ENCODE assay signal across 19 cellular contexts in the genomic region with DNA sequence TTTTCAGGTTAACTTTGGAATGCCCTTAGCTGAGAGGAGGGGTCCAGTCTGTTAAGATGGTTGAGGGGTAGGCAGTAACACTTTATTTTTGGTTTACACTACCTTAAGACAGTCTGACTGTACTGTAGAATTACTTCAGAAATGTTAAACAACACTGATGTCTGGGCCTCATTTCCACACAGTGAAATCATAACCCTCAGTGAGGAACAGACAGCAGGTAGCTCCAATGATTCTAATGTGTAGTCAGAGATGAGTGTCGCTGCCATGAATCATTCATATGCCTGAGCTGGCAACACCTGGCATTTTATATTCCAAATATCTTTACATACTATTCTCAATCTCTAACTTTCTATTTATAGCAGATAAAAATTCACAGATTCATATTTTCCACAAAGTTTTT. TPM values are rescaled to one million over a fixed set of nuclear protein-coding genes. Genes with fewer than 3 reads are reported as not detected.
A peak's percentile ranks its signal among the peaks of the same experiment; 100 is the strongest.
DNase-seq lines count a peak whose midpoint lies in the region; ATAC-seq and TF ChIP-seq lines count a peak whose summit lies in the region.
"Had no signal": no experiment of that assay in that cellular context is flagged by ENCODE, and none has a peak within 500 bp of the region (broad histone marks: within the 10 kb centered on the region; RNA-seq: fewer than 3 reads in every experiment).

No MANE protein-coding gene starts in this region.

- H3K4me3 Mint-ChIP-seq in activated naive CD4-positive, alpha-beta T cell treated with anti-CD3 and anti-CD28 coated beads, Interleukin-2, amount 10 ng/mL, durations not matched to agents 7 days and 5 days = no peak overlapping the region
- H3K4me3 Mint-ChIP-seq: CD8-positive, alpha-beta T cell; GM23338 had no signal

- H3K27ac ChIP-seq in VCaP = peak overlapping the region; percentile 12; the same call in 1 of the 2 replicates
- H3K27ac ChIP-seq in tibial artery = no peak overlapping the region
- H3K27ac ChIP-seq: SJCRH30 had no signal

- TF ChIP-seq CTCF in VCaP (conservative IDR thresholded peaks at IDR 0.05) (no peak), tibial artery (IDR thresholded peaks at IDR 0.05) (no peak)

- ATAC-seq in activated naive CD4-positive, alpha-beta T cell treated with anti-CD3 and anti-CD28 coated beads, Interleukin-2, amount 50 U/mL, for 72 hours = peak; percentile 56 to 88
- ATAC-seq: CD8-positive, alpha-beta T cell; GM23338 had no signal

- H3K4me1 Mint-ChIP-seq in activated naive CD4-positive, alpha-beta T cell treated with anti-CD3 and anti-CD28 coated beads, Interleukin-2, amount 10 ng/mL, durations not matched to agents 7 days and 5 days = no peaks in the 10 kb centered on the region

- H3K27me3 ChIP-seq in tibial artery = no peaks in the 10 kb centered on the region
- H3K27me3 ChIP-seq: SJCRH30 had no signal

- H3K4me1 ChIP-seq in tibial artery = peaks cover 0 to 5% (median 0%) of the 10 kb centered on the region in 4 donors
- H3K4me1 ChIP-seq: SJCRH30 had no signal

- no peaks in the 10 kb centered on the region for H3K36me3 ChIP-seq in tibial artery
- H3K36me3 ChIP-seq: SJCRH30 had no signal

- H3K9me3 ChIP-seq in tibial artery = no peaks in the 10 kb centered on the region
- H3K9me3 ChIP-seq: SJCRH30 had no signal

- DNase-seq in activated naive CD4-positive, alpha-beta T cell treated with anti-CD3 and anti-CD28 coated beads, Interleukin-2, amount 50 U/mL, for 72 hours (ENCODE audit: low spot score in 2 of 2) = no peak
- no peak for DNase-seq in activated naive CD4-positive, alpha-beta T cell treated with anti-CD3 and anti-CD28 coated beads, Interleukin-2, amount 10 ng/mL, durations not matched to agents 7 days and 5 days
- peak; percentile 13 for DNase-seq in HT1080 (ENCODE audit: low read depth)
- DNase-seq in kidney tubule cell (ENCODE audit: low spot score) = peak; percentile 76
- no peak for DNase-seq in midbrain (lab: John Stamatoyannopoulos, UW)
- no peak for DNase-seq in tibial artery
- DNase-seq: CD8-positive, alpha-beta T cell; DMS79 treated with DMSO at 0.1 percent for 48 hours; GDM1; KG1; NCI-H1092; NCI-H2107; NCI-H774; SJCRH30 had no signal

- CTCF ChIA-PET in activated naive CD4-positive, alpha-beta T cell treated with anti-CD3 and anti-CD28 coated beads, Interleukin-2, amount 10 ng/mL, durations not matched to agents 7 days and 5 days (lab: Charles Lee) = no interaction called here

- H3K4me3 ChIP-seq in tibial artery = no peak overlapping the region
- H3K4me3 ChIP-seq: GM23338, SJCRH30 had no signal

- no peak overlapping the region for H3K27ac Mint-ChIP-seq in activated naive CD4-positive, alpha-beta T cell treated with anti-CD3 and anti-CD28 coated beads, Interleukin-2, amount 50 U/mL, for 72 hours
- H3K27ac Mint-ChIP-seq in activated naive CD4-positive, alpha-beta T cell treated with anti-CD3 and anti-CD28 coated beads, Interleukin-2, amount 10 ng/mL, durations not matched to agents 7 days and 5 days = no peak overlapping the region
- H3K27ac Mint-ChIP-seq: CD8-positive, alpha-beta T cell; GM23338 had no signal

- H3K36me3 Mint-ChIP-seq in activated naive CD4-positive, alpha-beta T cell treated with anti-CD3 and anti-CD28 coated beads, Interleukin-2, amount 50 U/mL, for 72 hours = no peaks in the 10 kb centered on the region
- H3K36me3 Mint-ChIP-seq in activated naive CD4-positive, alpha-beta T cell treated with anti-CD3 and anti-CD28 coated beads, Interleukin-2, amount 10 ng/mL, durations not matched to agents 7 days and 5 days = no peaks in the 10 kb centered on the region
- H3K36me3 Mint-ChIP-seq: CD8-positive, alpha-beta T cell had no signal

- no peaks in the 10 kb centered on the region for H3K27me3 Mint-ChIP-seq in activated naive CD4-positive, alpha-beta T cell treated with anti-CD3 and anti-CD28 coated beads, Interleukin-2, amount 10 ng/mL, durations not matched to agents 7 days and 5 days

- intact Hi-C loops in tibial artery (cut with DNase I; ENCODE audit: low total_unique reads) = no loop called here

- H3K9me3 Mint-ChIP-seq in activated naive CD4-positive, alpha-beta T cell treated with anti-CD3 and anti-CD28 coated beads, Interleukin-2, amount 50 U/mL, for 72 hours = no peaks in the 10 kb centered on the region
- no peaks in the 10 kb centered on the region for H3K9me3 Mint-ChIP-seq in activated naive CD4-positive, alpha-beta T cell treated with anti-CD3 and anti-CD28 coated beads, Interleukin-2, amount 10 ng/mL, durations not matched to agents 7 days and 5 days
- H3K9me3 Mint-ChIP-seq: CD8-positive, alpha-beta T cell had no signal

RNA-seq across cellular contexts. Expression of a gene that starts 37.3 kb away (rescaled TPM):
- not detected for total RNA-seq in activated naive CD4-positive, alpha-beta T cell treated with anti-CD3 and anti-CD28 coated beads, Interleukin-2, amount 50 U/mL, for 72 hours
- total RNA-seq in HT1080 (2014; rRNA removed; shearing (Covaris generic)) = not detected in 2 replicates
- not detected in 2 replicates for polyA plus RNA-seq in HT1080 (2015; cell fraction: cytosol; rRNA removed)
- polyA plus RNA-seq in HT1080 (2015; cell fraction: nucleus; rRNA removed) = not detected in 2 replicates
- total RNA-seq: CD8-positive, alpha-beta T cell; GM23338; M059J; RPMI7951; SJCRH30 had no signal
- polyA plus RNA-seq: BJ, GM23338 had no signal

Comparison
In these comparisons a context has a peak if more than half of its experiments do, and no peak if none do; other contexts are left out.
1. DNase-seq: peak in HT1080 (single experiment) and kidney tubule cell (single experiment); none in activated naive CD4-positive, alpha-beta T cell treated with anti-CD3 and anti-CD28 coated beads, Interleukin-2, amount 50 U/mL, for 72 hours (0 of 2), activated naive CD4-positive, alpha-beta T cell treated with anti-CD3 and anti-CD28 coated beads, Interleukin-2, amount 10 ng/mL, durations not matched to agents 7 days and 5 days (single experiment), midbrain (single experiment) and tibial artery (0 of 2).